16 cellular contexts compared by ENCODE assay signal in the genomic region with DNA sequence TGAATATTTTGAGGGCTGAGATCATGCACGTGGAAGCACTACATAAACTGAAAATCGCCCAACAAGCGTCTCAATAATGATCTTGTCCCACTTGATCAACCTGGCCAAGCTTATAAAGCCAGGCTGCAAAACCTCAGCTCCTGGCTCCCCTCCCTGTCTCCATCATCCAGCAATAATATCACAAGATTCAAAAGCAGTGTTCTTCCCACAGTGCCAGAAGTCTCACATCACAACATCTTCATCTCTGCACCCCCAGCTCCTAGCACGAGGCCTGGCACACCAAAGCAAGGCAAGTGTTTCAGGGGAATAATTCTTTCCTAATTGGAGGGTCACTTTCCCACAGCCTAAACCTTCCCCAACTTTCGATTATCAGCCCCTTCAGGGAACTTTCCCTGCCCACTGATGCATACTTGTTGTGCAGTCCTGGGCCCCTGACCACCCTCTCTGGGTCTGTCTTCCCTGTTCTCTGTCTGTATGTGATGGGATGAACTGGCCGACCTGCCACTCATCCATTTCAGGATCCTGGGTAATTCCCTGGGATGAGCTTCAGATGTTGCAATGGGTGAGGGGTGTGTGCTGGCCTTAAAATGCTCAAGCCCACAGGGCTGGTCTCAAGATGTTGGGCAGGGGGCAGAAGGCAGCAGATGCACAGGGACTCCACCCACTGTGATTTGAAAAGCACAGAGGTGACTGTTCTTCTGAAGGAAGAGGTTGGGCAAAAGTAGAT.
"Had no signal": no experiment of that assay in that cellular context is flagged by ENCODE, and none has a peak within 500 bp of the region (broad histone marks: within the 10 kb centered on the region; RNA-seq: fewer than 3 reads in every experiment).

No MANE protein-coding gene starts in this region.

- DNase-seq: activated B cell treated with CpG ODN at 0.5 μM for 24 hours; activated CD4-positive, alpha-beta T cell treated with anti-CD3 and anti-CD28 coated beads, Interleukin-2, amount 10 ng/mL, durations not matched to agents 24 days and 14 days; activated naive CD4-positive, alpha-beta T cell; activated T-cell treated with anti-CD3 and anti-CD28 coated beads, Interleukin-2, amount 50 U/mL, for 72 hours; effector memory CD8-positive, alpha-beta T cell; midbrain; naive B cell; Right ventricle myocardium superior; stimulated activated CD4-positive, alpha-beta T cell treated with anti-CD3 and anti-CD28 coated beads, Interleukin-2, amount 100 ng/mL, for 48 hours had no signal

- H3K27ac ChIP-seq: cardiac muscle cell, epithelial cell of prostate, hepatocyte, prostate gland, thoracic aorta had no signal

- H3K4me3 Mint-ChIP-seq: activated B cell treated with CpG ODN at 0.5 μM for 24 hours; activated CD4-positive, alpha-beta T cell treated with anti-CD3 and anti-CD28 coated beads, Interleukin-2, amount 10 ng/mL, durations not matched to agents 24 days and 14 days; activated T-cell treated with anti-CD3 and anti-CD28 coated beads, Interleukin-2, amount 50 U/mL, for 72 hours; effector memory CD8-positive, alpha-beta T cell; naive B cell; stimulated activated naive CD8-positive, alpha-beta T cell treated with anti-CD3 and anti-CD28 coated beads, Interleukin-15, Interleukin-2, amounts not matched to agents 100 ng/mL and 50 ng/mL, for 24 hours; T-helper 1 cell treated with Interleukin-12 subunit alpha and Interleukin-12 subunit beta and Interleukin-4 antibody, amounts not matched to agents 30 μg/mL and 1 μg/mL, for 36 hours had no signal

- H3K4me3 ChIP-seq: cardiac muscle cell, hepatocyte, prostate gland, thoracic aorta had no signal

- H3K36me3 Mint-ChIP-seq: naive B cell had no signal

- H3K4me2 ChIP-seq: hepatocyte had no signal

- H2AFZ ChIP-seq: hepatocyte had no signal

- H3K27ac Mint-ChIP-seq: activated B cell treated with CpG ODN at 0.5 μM for 24 hours; activated CD4-positive, alpha-beta T cell treated with anti-CD3 and anti-CD28 coated beads, Interleukin-2, amount 10 ng/mL, durations not matched to agents 24 days and 14 days; activated T-cell treated with anti-CD3 and anti-CD28 coated beads, Interleukin-2, amount 50 U/mL, for 72 hours; naive B cell; stimulated activated naive CD8-positive, alpha-beta T cell treated with anti-CD3 and anti-CD28 coated beads, Interleukin-15, Interleukin-2, amounts not matched to agents 100 ng/mL and 50 ng/mL, for 24 hours; T-helper 1 cell treated with Interleukin-12 subunit alpha and Interleukin-12 subunit beta and Interleukin-4 antibody, amounts not matched to agents 30 μg/mL and 1 μg/mL, for 36 hours had no signal

- H3K9me3 ChIP-seq: prostate gland, thoracic aorta had no signal

- H3K27me3 Mint-ChIP-seq: activated B cell treated with CpG ODN at 0.5 μM for 24 hours; stimulated activated naive CD8-positive, alpha-beta T cell treated with anti-CD3 and anti-CD28 coated beads, Interleukin-15, Interleukin-2, amounts not matched to agents 100 ng/mL and 50 ng/mL, for 24 hours had no signal

- ATAC-seq: activated T-cell treated with anti-CD3 and anti-CD28 coated beads, Interleukin-2, amount 50 U/mL, for 72 hours; effector memory CD8-positive, alpha-beta T cell had no signal

- H3K27me3 ChIP-seq: cardiac muscle cell, hepatocyte had no signal

- H3K9me3 Mint-ChIP-seq: activated B cell treated with CpG ODN at 0.5 μM for 24 hours; activated CD4-positive, alpha-beta T cell treated with anti-CD3 and anti-CD28 coated beads, Interleukin-2, amount 10 ng/mL, durations not matched to agents 24 days and 14 days; activated T-cell treated with anti-CD3 and anti-CD28 coated beads, Interleukin-2, amount 50 U/mL, for 72 hours; effector memory CD8-positive, alpha-beta T cell; naive B cell; stimulated activated naive CD8-positive, alpha-beta T cell treated with anti-CD3 and anti-CD28 coated beads, Interleukin-15, Interleukin-2, amounts not matched to agents 100 ng/mL and 50 ng/mL, for 24 hours; T-helper 1 cell treated with Interleukin-12 subunit alpha and Interleukin-12 subunit beta and Interleukin-4 antibody, amounts not matched to agents 30 μg/mL and 1 μg/mL, for 36 hours had no signal

- H3K36me3 ChIP-seq: cardiac muscle cell, prostate gland, thoracic aorta had no signal

- H3K4me1 Mint-ChIP-seq: activated B cell treated with CpG ODN at 0.5 μM for 24 hours, naive B cell had no signal
